In the genomic region with DNA sequence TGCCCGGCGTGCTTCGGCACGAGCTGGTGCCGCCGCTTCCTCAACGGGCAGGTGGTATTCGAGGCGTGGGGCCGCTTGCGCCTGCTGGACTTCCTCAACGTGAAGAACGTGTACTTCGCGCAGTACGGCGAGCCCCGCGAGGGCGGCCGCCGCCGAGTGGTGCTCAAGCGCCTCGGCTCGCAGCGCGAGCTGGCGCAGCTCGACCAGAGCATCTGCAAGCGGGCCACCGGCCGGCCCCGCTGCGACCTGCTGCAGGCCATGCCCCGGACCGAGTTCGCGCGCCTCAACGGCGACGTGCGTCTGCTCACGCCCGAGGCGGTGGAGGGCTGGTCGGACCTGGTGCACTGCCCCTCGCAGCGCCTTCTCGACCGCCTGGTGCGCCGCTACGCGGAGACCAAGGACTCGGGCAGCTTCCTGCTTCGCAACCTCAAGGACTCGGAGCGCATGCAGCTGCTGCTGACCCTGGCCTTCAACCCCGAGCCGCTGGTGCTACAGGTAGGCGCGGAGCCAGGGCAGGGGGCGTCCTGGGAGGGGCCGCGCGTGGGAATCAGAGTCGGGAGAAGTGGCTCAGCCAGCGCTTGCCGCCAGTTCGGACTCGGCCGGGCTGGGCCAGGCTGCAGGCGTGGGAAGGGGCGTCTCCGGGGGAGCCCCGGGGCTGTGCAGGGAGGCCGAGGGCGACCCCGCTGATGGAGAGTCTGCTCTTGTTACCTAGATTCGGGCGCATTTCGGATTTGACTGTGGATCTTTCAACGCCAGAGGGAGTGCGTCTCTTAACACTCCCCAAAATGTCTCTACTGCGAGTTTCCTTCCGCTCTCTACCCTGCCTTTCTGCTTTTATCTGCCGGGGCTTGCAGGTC, we compare ENCODE assay signal across 1 cellular context.
TF ChIP-seq lines count a peak whose summit lies in the region.

No MANE protein-coding gene starts in this region.

TF ChIP-seq in K562, 482 proteins besides CTCF, POLR2A, EP300 and RAD21 (continued from another document and continues in another):
- TF ChIP-seq CLOCK (CRISPR knock-in tag; IDR thresholded peaks at IDR 0.05; ENCODE audit: borderline replicate concordance), result no peak
- no peak for TF ChIP-seq TEAD4 (IDR thresholded peaks at IDR 0.05; ENCODE audit: low read length)
- peak; percentile 80; the same call in 1 of the 2 replicates for TF ChIP-seq TEAD4 (CRISPR knock-in tag; IDR thresholded peaks at IDR 0.05; ENCODE audit: borderline replicate concordance)
- 0 out of 2 replicates have a peak, but pooled peaks have one; percentile 2 for TF ChIP-seq E2F3 (CRISPR knock-in tag; IDR thresholded peaks at IDR 0.05)
- TF ChIP-seq ZEB2 (IDR thresholded peaks at IDR 0.05), result no peak
- no peak for TF ChIP-seq HSF4 (CRISPR knock-in tag; IDR thresholded peaks at IDR 0.05; ENCODE audit: borderline replicate concordance)
- 0 out of 4 replicates have a peak, but pooled peaks of 1 of the 2 experiments have one; percentile 29 for TF ChIP-seq SRF (CRISPR knock-in tag; IDR thresholded peaks at IDR 0.05)
- TF ChIP-seq, protein P1, sequence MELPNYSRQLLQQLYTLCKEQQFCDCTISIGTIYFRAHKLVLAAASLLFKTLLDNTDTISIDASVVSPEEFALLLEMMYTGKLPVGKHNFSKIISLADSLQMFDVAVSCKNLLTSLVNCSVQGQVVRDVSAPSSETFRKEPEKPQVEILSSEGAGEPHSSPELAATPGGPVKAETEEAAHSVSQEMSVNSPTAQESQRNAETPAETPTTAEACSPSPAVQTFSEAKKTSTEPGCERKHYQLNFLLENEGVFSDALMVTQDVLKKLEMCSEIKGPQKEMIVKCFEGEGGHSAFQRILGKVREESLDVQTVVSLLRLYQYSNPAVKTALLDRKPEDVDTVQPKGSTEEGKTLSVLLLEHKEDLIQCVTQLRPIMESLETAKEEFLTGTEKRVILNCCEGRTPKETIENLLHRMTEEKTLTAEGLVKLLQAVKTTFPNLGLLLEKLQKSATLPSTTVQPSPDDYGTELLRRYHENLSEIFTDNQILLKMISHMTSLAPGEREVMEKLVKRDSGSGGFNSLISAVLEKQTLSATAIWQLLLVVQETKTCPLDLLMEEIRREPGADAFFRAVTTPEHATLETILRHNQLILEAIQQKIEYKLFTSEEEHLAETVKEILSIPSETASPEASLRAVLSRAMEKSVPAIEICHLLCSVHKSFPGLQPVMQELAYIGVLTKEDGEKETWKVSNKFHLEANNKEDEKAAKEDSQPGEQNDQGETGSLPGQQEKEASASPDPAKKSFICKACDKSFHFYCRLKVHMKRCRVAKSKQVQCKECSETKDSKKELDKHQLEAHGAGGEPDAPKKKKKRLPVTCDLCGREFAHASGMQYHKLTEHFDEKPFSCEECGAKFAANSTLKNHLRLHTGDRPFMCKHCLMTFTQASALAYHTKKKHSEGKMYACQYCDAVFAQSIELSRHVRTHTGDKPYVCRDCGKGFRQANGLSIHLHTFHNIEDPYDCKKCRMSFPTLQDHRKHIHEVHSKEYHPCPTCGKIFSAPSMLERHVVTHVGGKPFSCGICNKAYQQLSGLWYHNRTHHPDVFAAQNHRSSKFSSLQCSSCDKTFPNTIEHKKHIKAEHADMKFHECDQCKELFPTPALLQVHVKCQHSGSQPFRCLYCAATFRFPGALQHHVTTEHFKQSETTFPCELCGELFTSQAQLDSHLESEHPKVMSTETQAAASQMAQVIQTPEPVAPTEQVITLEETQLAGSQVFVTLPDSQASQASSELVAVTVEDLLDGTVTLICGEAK (IDR thresholded peaks at IDR 0.05), result no peak
- TF ChIP-seq, protein P1 (CRISPR knock-in tag; IDR thresholded peaks at IDR 0.05), result 0 out of 2 replicates have a peak, but pooled peaks have one; percentile 58
- 0 out of 2 replicates have a peak, but pooled peaks have one; percentile 29 for TF ChIP-seq GABPA (tag; conservative IDR thresholded peaks at IDR 0.05; ENCODE audit: low read depth)
- peak; percentile 11; the same call in 1 of the 2 replicates for TF ChIP-seq FOXK1 (CRISPR knock-in tag; IDR thresholded peaks at IDR 0.05; ENCODE audit: borderline replicate concordance)
- peak; percentile 76 for TF ChIP-seq CHD1 (IDR thresholded peaks at IDR 0.05; ENCODE audit: low read length)
- peak; percentile 59; the same call in 1 of the 2 replicates for TF ChIP-seq ZBTB7A (IDR thresholded peaks at IDR 0.05; ENCODE audit: borderline replicate concordance, control insufficient read depth, low read depth, low read length)
- TF ChIP-seq MGA (IDR thresholded peaks at IDR 0.05), result peak; percentile 91
- TF ChIP-seq L3MBTL2 (IDR thresholded peaks at IDR 0.05), result peak; percentile 91
- TF ChIP-seq HDAC8 (tag; IDR thresholded peaks at IDR 0.05), result no peak
- no peak for TF ChIP-seq ZNF253 (CRISPR knock-in tag; conservative IDR thresholded peaks at IDR 0.05)
- TF ChIP-seq KDM2B (CRISPR knock-in tag; IDR thresholded peaks at IDR 0.05), result no peak; the same call in 1 of the 2 replicates
- no peak for TF ChIP-seq CHD2 (IDR thresholded peaks at IDR 0.05; ENCODE audit: low read depth, low read length)
- TF ChIP-seq PCBP2 (IDR thresholded peaks at IDR 0.05; ENCODE audit: low read depth, low read length, poor library complexity, severe bottlenecking), result no peak
- TF ChIP-seq SMARCC2 (IDR thresholded peaks at IDR 0.05; ENCODE audit: low read depth), result no peak
- TF ChIP-seq NRF1 (conservative IDR thresholded peaks at IDR 0.05 in 1 of 2, IDR thresholded peaks at IDR 0.05 in 1 of 2), result peak; percentile 47 to 60; a peak in 2 of 4 replicates
- TF ChIP-seq ZNF431 (CRISPR knock-in tag; IDR thresholded peaks at IDR 0.05), result peak; percentile 90; the same call in 1 of the 2 replicates
- no peak for TF ChIP-seq ZNF316 (IDR thresholded peaks at IDR 0.05)
- TF ChIP-seq, protein P2, sequence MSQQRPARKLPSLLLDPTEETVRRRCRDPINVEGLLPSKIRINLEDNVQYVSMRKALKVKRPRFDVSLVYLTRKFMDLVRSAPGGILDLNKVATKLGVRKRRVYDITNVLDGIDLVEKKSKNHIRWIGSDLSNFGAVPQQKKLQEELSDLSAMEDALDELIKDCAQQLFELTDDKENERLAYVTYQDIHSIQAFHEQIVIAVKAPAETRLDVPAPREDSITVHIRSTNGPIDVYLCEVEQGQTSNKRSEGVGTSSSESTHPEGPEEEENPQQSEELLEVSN (IDR thresholded peaks at IDR 0.05; ENCODE audit: borderline replicate concordance in 1 of 2, extremely low read depth in 1 of 2, insufficient read depth in 1 of 2, insufficient read length in 1 of 2, low read depth in 1 of 2, low read length in 1 of 2, poor library complexity in 1 of 2, severe bottlenecking in 1 of 2), result peak; percentile 37 to 84
